ENCODE assay signal across 1 cellular context in genomic region chr19:34838753-34839431, GRCh38.
A peak's percentile ranks its signal among the peaks of the same experiment; 100 is the strongest.
TF ChIP-seq lines count a peak whose summit lies in the region.

No MANE protein-coding gene starts in this region.

TF ChIP-seq in HepG2, 621 proteins besides CTCF, POLR2A, EP300 and RAD21 (continued from another document and continues in another):
- TF ChIP-seq NR2F6 (IDR thresholded peaks at IDR 0.05), result peak; percentile 54
- TF ChIP-seq NR2F6 (CRISPR knock-in tag; IDR thresholded peaks at IDR 0.05), result peak; percentile 73
- TF ChIP-seq TEAD3 (CRISPR knock-in tag; optimal IDR thresholded peaks at IDR 0.05; ENCODE audit: borderline replicate concordance), result peak; percentile 78
- peak; percentile 39; the same call in 1 of the 2 replicates for TF ChIP-seq RARA (CRISPR knock-in tag; IDR thresholded peaks at IDR 0.05)
- TF ChIP-seq ZNF441 (CRISPR knock-in tag; IDR thresholded peaks at IDR 0.05; ENCODE audit: borderline replicate concordance), result peak; percentile 73; the same call in 1 of the 2 replicates
- TF ChIP-seq ZNF776 (CRISPR knock-in tag; IDR thresholded peaks at IDR 0.05), result peak; percentile 54; the same call in 1 of the 2 replicates
- TF ChIP-seq ADNP (CRISPR knock-in tag; IDR thresholded peaks at IDR 0.05), result no peak
- TF ChIP-seq CENPT (CRISPR knock-in tag; IDR thresholded peaks at IDR 0.05; ENCODE audit: low read depth), result no peak
- TF ChIP-seq MTERF4 (CRISPR knock-in tag; IDR thresholded peaks at IDR 0.05), result no peak
- TF ChIP-seq PCBP2 (optimal IDR thresholded peaks at IDR 0.05; ENCODE audit: low read depth, low read length, poor library complexity, severe bottlenecking), result no peak
- no peak for TF ChIP-seq ZUFSP (CRISPR knock-in tag; IDR thresholded peaks at IDR 0.05; ENCODE audit: borderline replicate concordance)
- TF ChIP-seq RARG (CRISPR knock-in tag; IDR thresholded peaks at IDR 0.05; ENCODE audit: low read depth), result no peak
- no peak for TF ChIP-seq ZSCAN5A (CRISPR knock-in tag; IDR thresholded peaks at IDR 0.05; ENCODE audit: borderline replicate concordance)
- no peak for TF ChIP-seq SRSF4 (IDR thresholded peaks at IDR 0.05; ENCODE audit: low read depth, low read length, poor library complexity, severe bottlenecking)
- no peak for TF ChIP-seq ZNF329 (CRISPR knock-in tag; IDR thresholded peaks at IDR 0.05; ENCODE audit: low read depth)
- no peak for TF ChIP-seq RFXAP (CRISPR knock-in tag; IDR thresholded peaks at IDR 0.05; ENCODE audit: borderline replicate concordance)
- TF ChIP-seq ZKSCAN1 (IDR thresholded peaks at IDR 0.05; ENCODE audit: low read length), result no peak
- peak; percentile 57; the same call in 1 of the 2 replicates for TF ChIP-seq ZHX1 (CRISPR knock-in tag; IDR thresholded peaks at IDR 0.05; ENCODE audit: low read depth)
- TF ChIP-seq ZNF451 (CRISPR knock-in tag; IDR thresholded peaks at IDR 0.05), result no peak
- TF ChIP-seq ISL2 (CRISPR knock-in tag; IDR thresholded peaks at IDR 0.05), result no peak
- TF ChIP-seq MXI1 (IDR thresholded peaks at IDR 0.05; ENCODE audit: borderline replicate concordance, low read depth, low read length), result no peak
- TF ChIP-seq BORCS8-MEF2B (CRISPR knock-in tag; IDR thresholded peaks at IDR 0.05), result no peak; the same call in 1 of the 2 replicates
- peak; percentile 93 for TF ChIP-seq ZNF563 (CRISPR knock-in tag; IDR thresholded peaks at IDR 0.05)
- no peak for TF ChIP-seq ZNF670 (CRISPR knock-in tag; IDR thresholded peaks at IDR 0.05; ENCODE audit: borderline replicate concordance)
- TF ChIP-seq ATF4 (CRISPR knock-in tag; IDR thresholded peaks at IDR 0.05), result no peak; a peak in 1 of 4 replicates
- no peak for TF ChIP-seq PHF5A (CRISPR knock-in tag; IDR thresholded peaks at IDR 0.05; ENCODE audit: low read depth, unreplicated experiment)
- no peak for TF ChIP-seq CENPX (CRISPR knock-in tag; IDR thresholded peaks at IDR 0.05)
- peak; percentile 30; the same call in 1 of the 2 replicates for TF ChIP-seq YEATS4 (CRISPR knock-in tag; IDR thresholded peaks at IDR 0.05; ENCODE audit: borderline replicate concordance)
- peak; percentile 51; the same call in 1 of the 2 replicates for TF ChIP-seq HES4 (CRISPR knock-in tag; IDR thresholded peaks at IDR 0.05; ENCODE audit: borderline replicate concordance)
- TF ChIP-seq PTBP1 (IDR thresholded peaks at IDR 0.05; ENCODE audit: low read depth, low read length, poor library complexity, severe bottlenecking), result no peak
- peak; percentile 83 for TF ChIP-seq HIVEP1 (CRISPR knock-in tag; IDR thresholded peaks at IDR 0.05)
- no peak for TF ChIP-seq RFX1 (IDR thresholded peaks at IDR 0.05)
- TF ChIP-seq STAT5B (CRISPR knock-in tag; IDR thresholded peaks at IDR 0.05), result no peak
- TF ChIP-seq ZNF230 (CRISPR knock-in tag; IDR thresholded peaks at IDR 0.05), result no peak
- TF ChIP-seq ZNF232 (CRISPR knock-in tag; IDR thresholded peaks at IDR 0.05; ENCODE audit: borderline replicate concordance), result no peak
- no peak for TF ChIP-seq MED1 (CRISPR knock-in tag; IDR thresholded peaks at IDR 0.05)
- TF ChIP-seq CREB1 (IDR thresholded peaks at IDR 0.05), result no peak
- TF ChIP-seq CREB1 (CRISPR knock-in tag; IDR thresholded peaks at IDR 0.05), result no peak
- no peak for TF ChIP-seq GMEB2 (CRISPR knock-in tag; IDR thresholded peaks at IDR 0.05; ENCODE audit: low read depth)
- TF ChIP-seq ZBED4 (CRISPR knock-in tag; IDR thresholded peaks at IDR 0.05; ENCODE audit: borderline replicate concordance), result no peak; the same call in 1 of the 2 replicates
- TF ChIP-seq PHB2 (IDR thresholded peaks at IDR 0.05; ENCODE audit: partially characterized antibody), result no peak
- no peak for TF ChIP-seq RCOR2 (CRISPR knock-in tag; IDR thresholded peaks at IDR 0.05)
- TF ChIP-seq ZFP36 (IDR thresholded peaks at IDR 0.05; ENCODE audit: borderline replicate concordance, low read depth, low read length, partially characterized antibody), result no peak
- peak; percentile 49; the same call in 1 of the 2 replicates for TF ChIP-seq GATAD2A (CRISPR knock-in tag; IDR thresholded peaks at IDR 0.05)
- TF ChIP-seq DMAP1 (CRISPR knock-in tag; IDR thresholded peaks at IDR 0.05), result 0 out of 2 replicates have a peak, but pooled peaks have one; percentile 17
- TF ChIP-seq ZNF101 (CRISPR knock-in tag; IDR thresholded peaks at IDR 0.05; ENCODE audit: borderline replicate concordance, low read depth), result no peak
- no peak for TF ChIP-seq SPEN (CRISPR knock-in tag; IDR thresholded peaks at IDR 0.05; ENCODE audit: low read depth)
- no peak for TF ChIP-seq AKAP8 (CRISPR knock-in tag; IDR thresholded peaks at IDR 0.05)
- no peak for TF ChIP-seq ZNF558 (CRISPR knock-in tag; IDR thresholded peaks at IDR 0.05; ENCODE audit: borderline replicate concordance)
- TF ChIP-seq SMARCC2 (IDR thresholded peaks at IDR 0.05), result no peak
- no peak for TF ChIP-seq MNT (IDR thresholded peaks at IDR 0.05)
- no peak for TF ChIP-seq CBX2 (IDR thresholded peaks at IDR 0.05; ENCODE audit: low read depth, low read length)
- TF ChIP-seq CBX2 (CRISPR knock-in tag; IDR thresholded peaks at IDR 0.05; ENCODE audit: low read depth), result no peak
- no peak for TF ChIP-seq TFE3 (CRISPR knock-in tag; IDR thresholded peaks at IDR 0.05)
- TF ChIP-seq NBN (conservative IDR thresholded peaks at IDR 0.05), result no peak
- TF ChIP-seq ZNF644 (CRISPR knock-in tag; IDR thresholded peaks at IDR 0.05; ENCODE audit: low read depth), result peak; percentile 64; the same call in 1 of the 2 replicates
